In genomic region chr3:1079641-1080040, GRCh38 we compare ENCODE assay signal across 26 cellular contexts. TPM values are rescaled to one million over a fixed set of nuclear protein-coding genes. Genes with fewer than 3 reads are reported as not detected.
"Had no signal": no experiment of that assay in that cellular context is flagged by ENCODE, and none has a peak within 500 bp of the region (broad histone marks: within the 10 kb centered on the region; RNA-seq: fewer than 3 reads in every experiment).

No MANE protein-coding gene starts in this region.

- H3K9me3 ChIP-seq: colonic mucosa, esophagus squamous epithelium, mucosa of descending colon, prostate gland, right atrium auricular region, thoracic aorta, tibial nerve, upper lobe of left lung had no signal

- H3K9me3 Mint-ChIP-seq: dendritic cell treated with granulocyte-macrophage colony-stimulating factor and Interleukin-4, amounts not matched to agents 40 ng/mL and 50 ng/mL, for 4 days; endodermal cell; mesothelial cell of epicardium; stimulated activated memory B cell treated with anti-CD40 and anti-IgM and Interleukin-4, amounts not matched to agents 10 μg/mL and 1 μg/mL and 100 μg/mL, for 72 hours had no signal

- H3K36me3 Mint-ChIP-seq: mesothelial cell of epicardium; naive B cell; stimulated activated memory B cell treated with anti-CD40 and anti-IgM and Interleukin-4, amounts not matched to agents 10 μg/mL and 1 μg/mL and 100 μg/mL, for 72 hours had no signal

- DNase-seq: colonic mucosa; effector CD8-positive, alpha-beta T cell; endodermal cell; esophagus squamous epithelium; foreskin melanocyte; kidney; mesenchymal stem cell; mucosa of descending colon; naive B cell; stimulated activated CD4-positive, alpha-beta T cell treated with anti-CD3 and anti-CD28 coated beads, Interleukin-4, amount 100 ng/mL, for 4 hours; stimulated activated naive CD8-positive, alpha-beta T cell treated with anti-CD3 and anti-CD28 coated beads, Interleukin-15, Interleukin-2, amounts not matched to agents 100 U/mL and 50 U/mL, for 24 hours; upper lobe of left lung had no signal

- H3K27me3 Mint-ChIP-seq: dendritic cell treated with granulocyte-macrophage colony-stimulating factor and Interleukin-4, amounts not matched to agents 40 ng/mL and 50 ng/mL, for 4 days; naive B cell; natural killer cell treated with Interleukin-12 subunit alpha and Interleukin-12 subunit beta and Interleukin-15 and Interleukin-18, amount 100 ng/mL, for 72 hours; stimulated activated memory B cell treated with anti-CD40 and anti-IgM and Interleukin-4, amounts not matched to agents 10 μg/mL and 1 μg/mL and 100 μg/mL, for 72 hours had no signal

- H3K27ac ChIP-seq: colonic mucosa, esophagus squamous epithelium, parathyroid adenoma, prostate gland, right atrium auricular region, thoracic aorta, tibial nerve, upper lobe of left lung had no signal

- H3K27ac Mint-ChIP-seq: dendritic cell treated with granulocyte-macrophage colony-stimulating factor and Interleukin-4, amounts not matched to agents 40 ng/mL and 50 ng/mL, for 4 days; endodermal cell; mesothelial cell of epicardium; naive B cell; natural killer cell treated with Interleukin-12 subunit alpha and Interleukin-12 subunit beta and Interleukin-15 and Interleukin-18, amount 100 ng/mL, for 72 hours; stimulated activated memory B cell treated with anti-CD40 and anti-IgM and Interleukin-4, amounts not matched to agents 10 μg/mL and 1 μg/mL and 100 μg/mL, for 72 hours had no signal

- H3K4me1 Mint-ChIP-seq: naive B cell; stimulated activated memory B cell treated with anti-CD40 and anti-IgM and Interleukin-4, amounts not matched to agents 10 μg/mL and 1 μg/mL and 100 μg/mL, for 72 hours had no signal

- H3K27me3 ChIP-seq: colonic mucosa, esophagus squamous epithelium, right atrium auricular region, tibial nerve, upper lobe of left lung had no signal

- H3K4me3 Mint-ChIP-seq: dendritic cell treated with granulocyte-macrophage colony-stimulating factor and Interleukin-4, amounts not matched to agents 40 ng/mL and 50 ng/mL, for 4 days; endodermal cell; mesothelial cell of epicardium; naive B cell; natural killer cell treated with Interleukin-12 subunit alpha and Interleukin-12 subunit beta and Interleukin-15 and Interleukin-18, amount 100 ng/mL, for 72 hours; neural crest cell; stimulated activated memory B cell treated with anti-CD40 and anti-IgM and Interleukin-4, amounts not matched to agents 10 μg/mL and 1 μg/mL and 100 μg/mL, for 72 hours had no signal

- H3K4me1 ChIP-seq: colonic mucosa, esophagus squamous epithelium, parathyroid adenoma, prostate gland, right atrium auricular region, tibial nerve, upper lobe of left lung had no signal

- H2AFZ ChIP-seq: parathyroid adenoma had no signal

- H3K9ac ChIP-seq: parathyroid adenoma had no signal

- H3K79me2 ChIP-seq: parathyroid adenoma had no signal

- H3K36me3 ChIP-seq: colonic mucosa, esophagus squamous epithelium, prostate gland, right atrium auricular region, thoracic aorta, tibial nerve, upper lobe of left lung had no signal

- H3K4me3 ChIP-seq: colonic mucosa, esophagus squamous epithelium, lung, mucosa of descending colon, prostate gland, right atrium auricular region, thoracic aorta, tibial nerve, upper lobe of left lung had no signal

RNA-seq across cellular contexts. Expression of gene CNTN6, which starts 13.2 kb away (rescaled TPM):
- total RNA-seq: endothelial cell of umbilical vein; esophagus squamous epithelium; left lobe of liver; natural killer cell treated with Interleukin-12 subunit alpha and Interleukin-12 subunit beta and Interleukin-15 and Interleukin-18, amount 100 ng/mL, for 72 hours; osteoblast; prostate gland; thoracic aorta had no signal
- polyA plus RNA-seq: endothelial cell of umbilical vein had no signal
